ENCODE assay signal across 20 cellular contexts in genomic region chr21:28617300-28617699, GRCh38.
A peak's percentile ranks its signal among the peaks of the same experiment; 100 is the strongest.
DNase-seq lines count a peak whose midpoint lies in the region; ATAC-seq and TF ChIP-seq lines count a peak whose summit lies in the region.
"Had no signal": no experiment of that assay in that cellular context is flagged by ENCODE, and none has a peak within 500 bp of the region (broad histone marks: within the 10 kb centered on the region; RNA-seq: fewer than 3 reads in every experiment).

No MANE protein-coding gene starts in this region.

- 82% methylated on average over 1 of the region's 1 CpG for WGBS in right cardiac atrium
- 87% methylated on average over 1 of the region's 1 CpG for WGBS in suprapubic skin

- intact Hi-C loops in Right ventricle myocardium inferior (cut with DNase I): no loop called here
- intact Hi-C loops in activated B cell treated with CpG ODN at 0.5 μM for 24 hours (cut with micrococcal nuclease): no loop called here
- intact Hi-C loops in right cardiac atrium (cut with DNase I): no loop called here
- intact Hi-C loops in PC-9 (cut with micrococcal nuclease; ENCODE audit: unreplicated experiment): no loop called here

- H3K27ac ChIP-seq in right atrium auricular region (no peak overlapping the region), right cardiac atrium (ENCODE audit: low read length) (no peak overlapping the region), PC-9 (no peak overlapping the region), suprapubic skin (no peak overlapping the region)
- H3K27ac ChIP-seq: 22Rv1, A549, BLaER1 had no signal

- H3F3A ChIP-seq in PC-9 (ENCODE audit: insufficient read depth, low read depth): no peaks in the 10 kb centered on the region

- peaks cover 0 to 5% of the 10 kb centered on the region in 2 donors for H3K4me1 ChIP-seq in right atrium auricular region
- peaks cover 2% of the 10 kb centered on the region for H3K4me1 ChIP-seq in right cardiac atrium (ENCODE audit: control insufficient read depth, insufficient read depth, low read length)
- H3K4me1 ChIP-seq in PC-9 (replicated peaks; ENCODE audit: insufficient read depth): no peaks in the 10 kb centered on the region
- H3K4me1 ChIP-seq in suprapubic skin: no peaks in the 10 kb centered on the region
- H3K4me1 ChIP-seq: A549, BLaER1 had no signal

- H3K9me3 ChIP-seq in right atrium auricular region: no peaks in the 10 kb centered on the region
- no peaks in the 10 kb centered on the region for H3K9me3 ChIP-seq in right cardiac atrium (ENCODE audit: control insufficient read depth, low read length)
- H3K9me3 ChIP-seq in PC-9 (ENCODE audit: insufficient read depth, low read depth): no peaks in the 10 kb centered on the region
- no peaks in the 10 kb centered on the region for H3K9me3 ChIP-seq in suprapubic skin
- H3K9me3 ChIP-seq: A549, BLaER1 had no signal

- H3K79me2 ChIP-seq in PC-9 (ENCODE audit: low read depth): no peaks in the 10 kb centered on the region

- no peaks in the 10 kb centered on the region for H3K9me3 Mint-ChIP-seq in activated B cell treated with CpG ODN at 0.5 μM for 24 hours

- H3K36me3 Mint-ChIP-seq in activated B cell treated with CpG ODN at 0.5 μM for 24 hours (ENCODE audit: low read depth): no peaks in the 10 kb centered on the region
- H3K36me3 Mint-ChIP-seq: CD14-positive monocyte had no signal

- no peak for TF ChIP-seq CTCF in right atrium auricular region (IDR thresholded peaks at IDR 0.05)
- TF ChIP-seq CTCF in activated B cell treated with CpG ODN at 0.5 μM for 24 hours (IDR thresholded peaks at IDR 0.05): no peak
- no peak for TF ChIP-seq CTCF in PC-9 (conservative IDR thresholded peaks at IDR 0.05)
- TF ChIP-seq CTCF in suprapubic skin (IDR thresholded peaks at IDR 0.05): no peak

- no peak for DNase-seq in Right ventricle myocardium inferior (ENCODE audit: missing footprints)
- DNase-seq in right atrium auricular region (ENCODE audit: low spot score): no peak
- no peak for DNase-seq in activated B cell treated with CpG ODN at 0.5 μM for 24 hours
- DNase-seq in right cardiac atrium: no peak
- DNase-seq in PC-9: no peak
- DNase-seq in suprapubic skin (ENCODE audit: low spot score in 2 of 2): no peak
- DNase-seq: CD4-positive, alpha-beta memory T cell; DMS153; DMS79; GDM1; GOT3; H7; HFFc6 had no signal

- no peaks in the 10 kb centered on the region for H3K36me3 ChIP-seq in right atrium auricular region
- no peaks in the 10 kb centered on the region for H3K36me3 ChIP-seq in PC-9 (ENCODE audit: low read depth)
- no peaks in the 10 kb centered on the region for H3K36me3 ChIP-seq in suprapubic skin
- H3K36me3 ChIP-seq: BLaER1 had no signal

- H3K4me3 ChIP-seq in right atrium auricular region: no peak overlapping the region
- H3K4me3 ChIP-seq in right cardiac atrium (ENCODE audit: low read length): no peak overlapping the region
- H3K4me3 ChIP-seq in PC-9: no peak overlapping the region
- no peak overlapping the region for H3K4me3 ChIP-seq in suprapubic skin
- H3K4me3 ChIP-seq: A549, BLaER1 had no signal

- BruUV-seq in PC-9 (replicated peaks; lab: Mats Ljungman, UMichigan): no TSS peak

- no peak overlapping the region for H3K4me3 Mint-ChIP-seq in activated B cell treated with CpG ODN at 0.5 μM for 24 hours
- H3K4me3 Mint-ChIP-seq: CD14-positive monocyte; CD4-positive, alpha-beta memory T cell; HFFc6 had no signal

- no peak for TF ChIP-seq EP300 in suprapubic skin (IDR thresholded peaks at IDR 0.05)

- CTCF ChIA-PET in activated B cell treated with CpG ODN at 0.5 μM for 24 hours (lab: Charles Lee) (no interaction called here), PC-9 (lab: Charles Lee) (interaction anchor here (0.7 kb wide), 1 partner anchor 71 kb away, joined by 4 read pairs; no protein-coding TSS in a partner anchor)

- POLR2A ChIA-PET in activated B cell treated with CpG ODN at 0.5 μM for 24 hours (lab: Charles Lee) (no interaction called here), PC-9 (lab: Charles Lee; ENCODE audit: unreplicated experiment) (no interaction called here)

- no peak overlapping the region for H2AFZ ChIP-seq in PC-9

- peak; percentile 68 for ATAC-seq in Right ventricle myocardium inferior
- peak; percentile 28 for ATAC-seq in activated B cell treated with CpG ODN at 0.5 μM for 24 hours (ENCODE audit: low read depth)
- peak; percentile 55 to 76 for ATAC-seq in right cardiac atrium
- ATAC-seq in GM21526 (IDR thresholded peaks at IDR 0.05; ENCODE audit: low FRiP score, unreplicated experiment): no peak
- ATAC-seq: A549, HCT116, HepG2 had no signal

- no peaks in the 10 kb centered on the region for H3K9me2 ChIP-seq in PC-9 (ENCODE audit: insufficient read depth)

- no peak for TF ChIP-seq POLR2A in suprapubic skin (IDR thresholded peaks at IDR 0.05)

- H3K4me1 Mint-ChIP-seq in activated B cell treated with CpG ODN at 0.5 μM for 24 hours: peaks cover 4% of the 10 kb centered on the region
- H3K4me1 Mint-ChIP-seq: CD14-positive monocyte had no signal

- no peaks in the 10 kb centered on the region for H4K20me1 ChIP-seq in PC-9 (ENCODE audit: insufficient read depth)
- H4K20me1 ChIP-seq: BLaER1 had no signal

- no peak overlapping the region for H3K27ac Mint-ChIP-seq in activated B cell treated with CpG ODN at 0.5 μM for 24 hours
- H3K27ac Mint-ChIP-seq: CD14-positive monocyte, HFFc6 had no signal

- no peaks in the 10 kb centered on the region for H3K27me3 Mint-ChIP-seq in activated B cell treated with CpG ODN at 0.5 μM for 24 hours
- H3K27me3 Mint-ChIP-seq: CD4-positive, alpha-beta memory T cell had no signal

- H3K4me2 ChIP-seq in PC-9: no peak overlapping the region
- H3K4me2 ChIP-seq: A549, BLaER1 had no signal

- H3K27me3 ChIP-seq in right atrium auricular region (no peaks in the 10 kb centered on the region), right cardiac atrium (ENCODE audit: control insufficient read depth, insufficient read depth) (no peaks in the 10 kb centered on the region), PC-9 (ENCODE audit: insufficient read depth, low read depth) (no peaks in the 10 kb centered on the region), suprapubic skin (no peaks in the 10 kb centered on the region)
- H3K27me3 ChIP-seq: BLaER1 had no signal
